In the genomic region with DNA sequence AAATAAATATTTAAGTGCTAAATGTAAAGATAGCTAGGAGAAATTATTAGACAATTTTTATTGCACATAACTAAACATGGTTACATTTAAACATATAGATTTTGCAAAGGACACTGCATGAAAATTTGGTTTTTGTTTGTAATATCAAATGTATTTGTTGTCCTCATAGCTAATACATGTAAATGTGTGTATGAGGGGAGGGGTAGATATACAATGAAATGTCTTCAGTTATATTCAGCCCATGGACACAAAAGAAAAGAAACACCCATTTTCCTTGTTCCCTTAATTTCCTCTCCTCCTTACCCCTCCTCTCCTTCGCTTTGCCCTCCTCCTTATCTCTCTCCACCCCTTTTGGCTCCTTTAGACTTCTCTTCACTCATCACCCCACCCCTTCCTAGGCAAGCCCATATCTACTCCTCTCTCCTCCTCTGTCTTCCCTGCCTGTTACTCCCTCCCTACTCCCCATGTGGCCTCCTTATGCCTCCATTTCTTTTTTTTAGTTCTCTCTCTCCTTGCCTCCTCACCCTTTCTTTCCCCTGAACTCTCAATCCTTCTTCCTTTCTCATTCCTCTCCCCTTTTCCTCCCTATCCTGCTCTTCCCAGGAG, we compare ENCODE assay signal across 10 cellular contexts. TPM values are rescaled to one million over a fixed set of nuclear protein-coding genes. Genes with fewer than 3 reads are reported as not detected.
DNase-seq lines count a peak whose midpoint lies in the region; ATAC-seq and TF ChIP-seq lines count a peak whose summit lies in the region.
"Had no signal": no experiment of that assay in that cellular context is flagged by ENCODE, and none has a peak within 500 bp of the region (broad histone marks: within the 10 kb centered on the region; RNA-seq: fewer than 3 reads in every experiment).

No MANE protein-coding gene starts in this region.

- no peak overlapping the region for H2AFZ ChIP-seq in ACC112 (ENCODE audit: low read length, unreplicated experiment)
- no peak overlapping the region for H2AFZ ChIP-seq in neuron (ENCODE audit: low read depth, low read length)

- peak overlapping the region; percentile 94 for H3K27ac ChIP-seq in ACC112 (ENCODE audit: low read depth, low read length)
- H3K27ac ChIP-seq: C4-2B had no signal

- peaks cover 67% of the 10 kb centered on the region for H3K79me2 ChIP-seq in ACC112 (ENCODE audit: control insufficient read depth, insufficient read depth, low read length, unreplicated experiment)

- peak; percentile 58 for DNase-seq in OCI-M1 (lab: John Stamatoyannopoulos, UW)
- DNase-seq in fibroblast of villous mesenchyme (ENCODE audit: low read depth), result peak; percentile 92
- DNase-seq in SHP77 treated with DMSO at 0.1 percent for 48 hours (lab: John Stamatoyannopoulos, UW), result no peak
- no peak for DNase-seq in NCI-H226
- DNase-seq in activated naive CD4-positive, alpha-beta T cell treated with anti-CD3 and anti-CD28 coated beads, Interleukin-2, amount 50 U/mL, for 72 hours (ENCODE audit: low spot score in 2 of 2), result no peak
- DNase-seq: activated T-cell treated with anti-CD3 and anti-CD28 coated beads for 4 hours had no signal

- H3K27me3 ChIP-seq in ACC112 (ENCODE audit: insufficient read depth, low read length), result no peaks in the 10 kb centered on the region
- no peaks in the 10 kb centered on the region for H3K27me3 ChIP-seq in neuron (ENCODE audit: insufficient read depth, low read length)

- H3K27ac Mint-ChIP-seq in activated naive CD4-positive, alpha-beta T cell treated with anti-CD3 and anti-CD28 coated beads, Interleukin-2, amount 50 U/mL, for 72 hours, result no peak overlapping the region

- H3K36me3 ChIP-seq in ACC112 (ENCODE audit: insufficient read depth, low read length), result no peaks in the 10 kb centered on the region
- H3K36me3 ChIP-seq in neuron (ENCODE audit: insufficient read depth, low read length), result no peaks in the 10 kb centered on the region

- no peaks in the 10 kb centered on the region for H3K9me3 ChIP-seq in neuron (ENCODE audit: low read length)

- no peaks in the 10 kb centered on the region for H3K36me3 Mint-ChIP-seq in activated naive CD4-positive, alpha-beta T cell treated with anti-CD3 and anti-CD28 coated beads, Interleukin-2, amount 50 U/mL, for 72 hours

- H3K4me3 ChIP-seq in ACC112 (ENCODE audit: low read depth, low read length), result peak overlapping the region; percentile 94
- peak overlapping the region; percentile 99 for H3K4me3 ChIP-seq in fibroblast of villous mesenchyme (ENCODE audit: low read depth, low read length)
- H3K4me3 ChIP-seq in neuron (ENCODE audit: low read length), result peak overlapping the region; percentile 34

- no peaks in the 10 kb centered on the region for H3K9me3 Mint-ChIP-seq in activated naive CD4-positive, alpha-beta T cell treated with anti-CD3 and anti-CD28 coated beads, Interleukin-2, amount 50 U/mL, for 72 hours

- no peak for ATAC-seq in HG03565 (IDR thresholded peaks at IDR 0.05; ENCODE audit: unreplicated experiment)
- ATAC-seq in activated naive CD4-positive, alpha-beta T cell treated with anti-CD3 and anti-CD28 coated beads, Interleukin-2, amount 50 U/mL, for 72 hours, result no peak

- TF ChIP-seq CTCF in fibroblast of villous mesenchyme (IDR thresholded peaks at IDR 0.05; ENCODE audit: insufficient read depth, low read depth, low read length), result no peak

- H3K4me1 ChIP-seq in ACC112 (ENCODE audit: control insufficient read depth, insufficient read depth, low read length, unreplicated experiment) (peaks cover 30% of the 10 kb centered on the region), neuron (ENCODE audit: insufficient read depth, low read length) (peaks cover 18% of the 10 kb centered on the region)

RNA-seq across cellular contexts. Expression of a gene that starts 1.4 kb away (rescaled TPM):
- 3,024 and 3,294 TPM in 2 replicates for total RNA-seq in fibroblast of villous mesenchyme
- under 1 TPM in 1 of 2 donors, not detected in 1; 0.16 TPM for total RNA-seq in activated naive CD4-positive, alpha-beta T cell treated with anti-CD3 and anti-CD28 coated beads, Interleukin-2, amount 50 U/mL, for 72 hours

Comparison
In these comparisons a context has a peak if more than half of its experiments do, and no peak if none do; other contexts are left out.
1. H3K4me3 ChIP-seq: peak in every context shown above with its lines; median percentile 99 in fibroblast of villous mesenchyme; 94 in ACC112; 34 in neuron.
2. DNase-seq: peak in OCI-M1 (single experiment) and fibroblast of villous mesenchyme (single experiment); none in SHP77 treated with DMSO at 0.1 percent for 48 hours (single experiment), NCI-H226 (single experiment) and activated naive CD4-positive, alpha-beta T cell treated with anti-CD3 and anti-CD28 coated beads, Interleukin-2, amount 50 U/mL, for 72 hours (0 of 2).
3. RNA of a gene that starts 1.4 kb away (total RNA-seq): 3,024 to 3,294 TPM in fibroblast of villous mesenchyme; 0.16 TPM in activated naive CD4-positive, alpha-beta T cell treated with anti-CD3 and anti-CD28 coated beads, Interleukin-2, amount 50 U/mL, for 72 hours; every median in the first group is over 1,000 times any median in the second.